Comparison of ENCODE assay signal across 1 cellular context in the genomic region with DNA sequence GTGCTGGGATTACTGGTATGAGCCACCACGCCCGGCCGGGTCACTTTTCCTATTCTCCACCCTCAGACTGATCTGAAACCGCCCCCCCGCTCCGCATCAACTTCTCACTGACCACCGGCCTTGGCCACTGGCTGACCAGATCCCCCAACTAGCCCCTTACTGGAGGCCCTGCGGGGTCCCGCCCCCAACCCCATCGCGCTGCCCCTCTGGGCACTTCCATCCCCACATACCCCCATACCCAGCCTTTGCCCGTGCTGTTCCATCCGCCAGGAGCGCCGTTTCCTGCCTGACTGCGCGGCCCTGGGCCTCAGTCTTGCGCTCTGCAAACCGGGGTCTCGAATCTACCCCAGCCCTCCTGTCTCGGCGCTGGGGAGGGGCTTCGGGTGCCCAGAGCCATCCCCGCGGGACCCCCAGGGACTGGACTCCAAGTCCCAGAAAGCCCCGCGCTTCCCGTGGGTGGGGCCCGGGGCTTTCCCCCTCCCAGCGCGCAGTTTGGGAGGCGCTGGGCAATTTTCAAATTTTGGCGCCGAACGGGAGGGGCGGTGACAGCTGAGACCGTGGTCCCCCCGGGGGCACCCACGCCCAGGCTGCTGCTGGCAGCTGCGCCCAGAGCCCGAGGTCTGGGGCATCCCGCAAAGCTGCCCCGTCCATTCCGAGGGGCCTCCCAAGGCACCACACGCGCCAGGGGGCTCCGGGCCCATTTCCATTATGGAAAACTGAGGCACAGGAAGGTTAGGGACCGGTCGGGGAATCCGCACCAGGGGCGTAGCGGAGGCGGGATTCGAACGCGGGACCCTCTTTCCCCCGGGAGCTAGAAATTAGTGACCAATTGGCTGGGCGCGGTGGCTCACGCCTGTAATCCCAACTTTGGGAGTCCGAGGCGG.
TF ChIP-seq lines count a peak whose summit lies in the region.

No MANE protein-coding gene starts in this region.

TF ChIP-seq in GM23338, 12 proteins besides CTCF, POLR2A, EP300 and RAD21:
- TF ChIP-seq, protein P1, sequence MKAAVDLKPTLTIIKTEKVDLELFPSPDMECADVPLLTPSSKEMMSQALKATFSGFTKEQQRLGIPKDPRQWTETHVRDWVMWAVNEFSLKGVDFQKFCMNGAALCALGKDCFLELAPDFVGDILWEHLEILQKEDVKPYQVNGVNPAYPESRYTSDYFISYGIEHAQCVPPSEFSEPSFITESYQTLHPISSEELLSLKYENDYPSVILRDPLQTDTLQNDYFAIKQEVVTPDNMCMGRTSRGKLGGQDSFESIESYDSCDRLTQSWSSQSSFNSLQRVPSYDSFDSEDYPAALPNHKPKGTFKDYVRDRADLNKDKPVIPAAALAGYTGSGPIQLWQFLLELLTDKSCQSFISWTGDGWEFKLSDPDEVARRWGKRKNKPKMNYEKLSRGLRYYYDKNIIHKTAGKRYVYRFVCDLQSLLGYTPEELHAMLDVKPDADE (IDR thresholded peaks at IDR 0.05): peak; percentile 60; the same call in 1 of the 2 replicates
- peak; percentile 38; the same call in 1 of the 2 replicates for TF ChIP-seq POLR2AphosphoS5 (IDR thresholded peaks at IDR 0.05; ENCODE audit: low read depth)
- no peak for TF ChIP-seq JUNB (IDR thresholded peaks at IDR 0.05; ENCODE audit: unreplicated experiment)
